In the genomic region with DNA sequence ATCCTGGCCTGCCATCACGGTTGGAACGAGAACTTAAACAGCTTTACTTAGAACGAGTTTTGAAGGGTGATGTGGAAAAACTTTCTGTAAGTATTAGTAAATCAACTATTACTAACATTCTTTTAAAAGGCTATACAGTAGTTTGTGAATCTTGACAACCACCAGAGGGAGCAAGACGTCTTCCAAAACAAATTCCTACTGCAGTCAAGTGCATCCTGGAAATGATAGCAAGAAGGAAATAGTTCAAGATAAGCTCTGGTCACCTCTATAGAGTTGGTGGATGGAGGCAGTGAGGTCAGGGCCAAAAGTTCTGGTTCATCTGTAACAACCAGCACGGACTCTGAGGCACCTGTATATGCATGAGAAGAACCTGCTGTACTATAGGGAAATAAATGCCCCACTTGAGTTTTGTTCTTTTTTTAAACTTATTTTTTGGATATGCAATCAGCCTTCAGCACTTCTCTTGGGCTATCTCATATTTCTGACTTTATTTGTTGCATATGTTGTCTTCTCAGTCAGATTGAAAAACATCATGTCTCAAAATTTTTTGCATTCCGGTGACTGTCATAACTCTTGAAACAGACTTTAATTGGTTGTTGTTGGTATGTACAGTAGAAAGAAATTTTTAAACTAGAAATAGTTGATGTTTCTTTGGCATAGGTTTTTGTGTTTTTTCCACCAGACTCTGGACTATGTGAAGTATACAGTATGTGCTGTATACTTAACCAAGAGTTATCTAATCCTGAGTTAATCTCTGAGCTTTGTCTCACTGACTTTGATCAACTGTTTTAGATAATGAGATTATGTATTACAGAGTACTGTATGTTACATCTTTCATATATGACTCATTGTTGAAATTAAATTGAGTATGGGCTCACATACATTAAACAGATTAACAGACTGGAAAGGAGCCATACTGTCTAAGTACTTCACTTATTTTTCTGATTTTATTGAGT, we compare ENCODE assay signal across 8 cellular contexts. TPM values are rescaled to one million over a fixed set of nuclear protein-coding genes. Genes with fewer than 3 reads are reported as not detected.
DNase-seq lines count a peak whose midpoint lies in the region; ATAC-seq and TF ChIP-seq lines count a peak whose summit lies in the region.

No MANE protein-coding gene starts in this region.

- DNase-seq in AG08396 (ENCODE audit: low spot score), result peak; percentile 28
- peak; percentile 45 for DNase-seq in NCI-H2107 (lab: John Stamatoyannopoulos, UW)
- DNase-seq in activated CD8-positive, alpha-beta T cell treated with anti-CD3 and anti-CD28 coated beads, Interleukin-2, amount 10 ng/mL, durations not matched to agents 7 days and 5 days, result peak; percentile 25
- peak; percentile 71 to 91 for DNase-seq in cardiac muscle cell (ENCODE audit: low read depth in 1 of 2, low spot score in 1 of 2)
- DNase-seq in pons (ENCODE audit: low spot score), result peak; percentile 88
- DNase-seq in T-helper 2 cell treated with Interferon-gamma antibody and Interleukin-4, amounts not matched to agents 5 μg/mL and 100 μg/mL, for 36 hours (ENCODE audit: low spot score), result no peak

- no peak overlapping the region for H3K27ac Mint-ChIP-seq in activated CD8-positive, alpha-beta T cell treated with anti-CD3 and anti-CD28 coated beads, Interleukin-2, amount 10 ng/mL, durations not matched to agents 7 days and 5 days
- H3K27ac Mint-ChIP-seq in T-helper 2 cell treated with Interferon-gamma antibody and Interleukin-4, amounts not matched to agents 5 μg/mL and 100 μg/mL, for 36 hours, result no peak overlapping the region

- H3K4me1 Mint-ChIP-seq in activated CD8-positive, alpha-beta T cell treated with anti-CD3 and anti-CD28 coated beads, Interleukin-2, amount 10 ng/mL, durations not matched to agents 7 days and 5 days (ENCODE audit: low read depth), result peaks cover 7% of the 10 kb centered on the region
- H3K4me1 Mint-ChIP-seq in T-helper 2 cell treated with Interferon-gamma antibody and Interleukin-4, amounts not matched to agents 5 μg/mL and 100 μg/mL, for 36 hours (ENCODE audit: low read depth), result peaks cover 10% of the 10 kb centered on the region

- TF ChIP-seq CTCF in GM12872 (IDR thresholded peaks at IDR 0.05; ENCODE audit: insufficient read depth, low read depth, low read length) (peak; percentile 59; the same call in 2 of the 3 replicates), cardiac muscle cell (IDR thresholded peaks at IDR 0.05; ENCODE audit: low read depth, low read length) (peak; percentile 59)

- H3K36me3 ChIP-seq in cardiac muscle cell, result peaks cover 4% of the 10 kb centered on the region

- peaks cover 60% of the 10 kb centered on the region for H3K36me3 Mint-ChIP-seq in activated CD8-positive, alpha-beta T cell treated with anti-CD3 and anti-CD28 coated beads, Interleukin-2, amount 10 ng/mL, durations not matched to agents 7 days and 5 days (ENCODE audit: low read depth)
- H3K36me3 Mint-ChIP-seq in T-helper 2 cell treated with Interferon-gamma antibody and Interleukin-4, amounts not matched to agents 5 μg/mL and 100 μg/mL, for 36 hours (ENCODE audit: low read depth), result peaks cover 60% of the 10 kb centered on the region

- ATAC-seq in activated CD8-positive, alpha-beta T cell treated with anti-CD3 and anti-CD28 coated beads, Interleukin-2, amount 10 ng/mL, durations not matched to agents 7 days and 5 days, result no peak
- ATAC-seq in GM21723 (IDR thresholded peaks at IDR 0.05; ENCODE audit: unreplicated experiment), result no peak

- H3K9me3 ChIP-seq in cardiac muscle cell (ENCODE audit: low read depth), result no peaks in the 10 kb centered on the region

- no peak overlapping the region for H3K4me3 Mint-ChIP-seq in activated CD8-positive, alpha-beta T cell treated with anti-CD3 and anti-CD28 coated beads, Interleukin-2, amount 10 ng/mL, durations not matched to agents 7 days and 5 days
- no peak overlapping the region for H3K4me3 Mint-ChIP-seq in T-helper 2 cell treated with Interferon-gamma antibody and Interleukin-4, amounts not matched to agents 5 μg/mL and 100 μg/mL, for 36 hours

- no peaks in the 10 kb centered on the region for H3K9me3 Mint-ChIP-seq in activated CD8-positive, alpha-beta T cell treated with anti-CD3 and anti-CD28 coated beads, Interleukin-2, amount 10 ng/mL, durations not matched to agents 7 days and 5 days (ENCODE audit: insufficient read depth)
- H3K9me3 Mint-ChIP-seq in T-helper 2 cell treated with Interferon-gamma antibody and Interleukin-4, amounts not matched to agents 5 μg/mL and 100 μg/mL, for 36 hours, result no peaks in the 10 kb centered on the region

- no peak overlapping the region for H3K4me3 ChIP-seq in cardiac muscle cell

- no peaks in the 10 kb centered on the region for H3K4me1 ChIP-seq in cardiac muscle cell (ENCODE audit: low read depth)

- POLR2A ChIA-PET in activated CD8-positive, alpha-beta T cell treated with anti-CD3 and anti-CD28 coated beads, Interleukin-2, amount 10 ng/mL, durations not matched to agents 7 days and 5 days (lab: Charles Lee), result interaction anchor here (1.3 kb wide), 1 partner anchor 38 kb away, joined by 3 read pairs; a partner anchor contains a TSS

- H3K27me3 ChIP-seq in cardiac muscle cell, result no peaks in the 10 kb centered on the region

- H3K27me3 Mint-ChIP-seq in activated CD8-positive, alpha-beta T cell treated with anti-CD3 and anti-CD28 coated beads, Interleukin-2, amount 10 ng/mL, durations not matched to agents 7 days and 5 days (ENCODE audit: low read depth), result no peaks in the 10 kb centered on the region
- H3K27me3 Mint-ChIP-seq in T-helper 2 cell treated with Interferon-gamma antibody and Interleukin-4, amounts not matched to agents 5 μg/mL and 100 μg/mL, for 36 hours (ENCODE audit: low read depth), result no peaks in the 10 kb centered on the region

- CTCF ChIA-PET in activated CD8-positive, alpha-beta T cell treated with anti-CD3 and anti-CD28 coated beads, Interleukin-2, amount 10 ng/mL, durations not matched to agents 7 days and 5 days (lab: Charles Lee), result interaction anchor here (0.5 to 2.9 kb wide), 6 partner anchors 10 to 318 kb away, joined by 3 to 14 read pairs (median 3); no protein-coding TSS in a partner anchor

- H3K27ac ChIP-seq in cardiac muscle cell, result no peak overlapping the region

RNA-seq across cellular contexts. Expression of a gene that starts 37.7 kb away (rescaled TPM):
- total RNA-seq in activated CD8-positive, alpha-beta T cell treated with anti-CD3 and anti-CD28 coated beads, Interleukin-2, amount 10 ng/mL, durations not matched to agents 7 days and 5 days, result 100 to 1,000 TPM; 478 to 493 TPM
- total RNA-seq in cardiac muscle cell, result 27.1 and 29.5 TPM in 2 replicates
- polyA plus RNA-seq in cardiac muscle cell, result 39.3 and 62.9 TPM in 2 replicates

Comparison
In these comparisons a context has a peak if more than half of its experiments do, and no peak if none do; other contexts are left out.
1. RNA of a gene that starts 37.7 kb away (total RNA-seq): 478 to 493 TPM in activated CD8-positive, alpha-beta T cell treated with anti-CD3 and anti-CD28 coated beads, Interleukin-2, amount 10 ng/mL, durations not matched to agents 7 days and 5 days; 27.1 to 29.5 TPM in cardiac muscle cell; every median in the first group is over 10 times any median in the second.